In genomic region chr15:85071534-85071933, GRCh38 we compare ENCODE assay signal across 1 cellular context.
TF ChIP-seq lines count a peak whose summit lies in the region.

No MANE protein-coding gene starts in this region.

TF ChIP-seq in GM23338, 12 proteins besides CTCF, POLR2A, EP300 and RAD21 (continued from another document):
- TF ChIP-seq CREB1 (CRISPR knock-in tag; IDR thresholded peaks at IDR 0.05; ENCODE audit: low read depth) (no peak), REST (IDR thresholded peaks at IDR 0.05; ENCODE audit: unreplicated experiment) (no peak), ETS1 (IDR thresholded peaks at IDR 0.05) (no peak), EZH2 (IDR thresholded peaks at IDR 0.05; ENCODE audit: low read depth, unreplicated experiment) (no peak), EZH2phosphoT487 (IDR thresholded peaks at IDR 0.05; ENCODE audit: unreplicated experiment) (no peak), POLR2AphosphoS5 (IDR thresholded peaks at IDR 0.05; ENCODE audit: low read depth) (no peak), ZNF331 (CRISPR knock-in tag; IDR thresholded peaks at IDR 0.05; ENCODE audit: low read depth) (no peak), NANOG (IDR thresholded peaks at IDR 0.05; ENCODE audit: borderline replicate concordance) (no peak), ZNF114 (CRISPR knock-in tag; IDR thresholded peaks at IDR 0.05) (no peak)
